In genomic region chr2:183123117-183123958, GRCh38 we compare ENCODE assay signal across 8 cellular contexts. TPM values are rescaled to one million over a fixed set of nuclear protein-coding genes. Genes with fewer than 3 reads are reported as not detected.
A peak's percentile ranks its signal among the peaks of the same experiment; 100 is the strongest.
DNase-seq lines count a peak whose midpoint lies in the region; TF ChIP-seq lines count a peak whose summit lies in the region.

No MANE protein-coding gene starts in this region.

- H3K4me1 ChIP-seq in iPS-20b (ENCODE audit: insufficient read depth, low read length) = peaks cover 7% of the 10 kb centered on the region
- peaks cover 11 to 33% (median 21%) of the 10 kb centered on the region in 4 donors for H3K4me1 ChIP-seq in stomach

- POLR2A ChIA-PET in activated CD4-positive, alpha-beta T cell treated with anti-CD3 and anti-CD28 coated beads, Interleukin-2, amount 10 ng/mL, durations not matched to agents 7 days and 5 days (lab: Charles Lee) = no interaction called here

- H3K27ac ChIP-seq in iPS-20b (ENCODE audit: low read length) (peak overlapping the region; percentile 63), stomach (peak overlapping the region in 4 of 5 donors; percentile 83 to 92 (median 91))

- H3K9me3 Mint-ChIP-seq in activated CD4-positive, alpha-beta T cell treated with anti-CD3 and anti-CD28 coated beads, Interleukin-2, amount 10 ng/mL, durations not matched to agents 7 days and 5 days = no peaks in the 10 kb centered on the region
- no peaks in the 10 kb centered on the region for H3K9me3 Mint-ChIP-seq in activated naive CD8-positive, alpha-beta T cell (ENCODE audit: low read depth)

- intact Hi-C loops in stomach (cut with DNase I; ENCODE audit: low total_unique reads) = no loop called here

- TF ChIP-seq EP300 in stomach (IDR thresholded peaks at IDR 0.05) = no peak

- H3K9me3 ChIP-seq in iPS-20b (ENCODE audit: insufficient read depth, low read depth, low read length) = no peaks in the 10 kb centered on the region
- H3K9me3 ChIP-seq in stomach = no peaks in the 10 kb centered on the region

- DNase-seq in activated CD4-positive, alpha-beta T cell treated with anti-CD3 and anti-CD28 coated beads, Interleukin-2, amount 10 ng/mL, durations not matched to agents 7 days and 5 days = no peak
- no peak for DNase-seq in activated CD4-positive, alpha-beta T cell treated with anti-CD3 and anti-CD28 coated beads for 4 hours
- DNase-seq in stomach (no peak), SK-N-DZ (ENCODE audit: low spot score) (no peak), retina (no peak), LoVo (ENCODE audit: low spot score) (no peak)

- H3K4me3 ChIP-seq in iPS-20b (ENCODE audit: low read length) (peak overlapping the region; percentile 89), stomach (peak overlapping the region; percentile 71 to 97 (median 86))

- H3K36me3 ChIP-seq in iPS-20b (ENCODE audit: insufficient read depth, low read depth, low read length) = peaks cover 3% of the 10 kb centered on the region
- peaks cover 0 to 1% (median 0%) of the 10 kb centered on the region in 4 donors for H3K36me3 ChIP-seq in stomach

- H3K4me3 Mint-ChIP-seq in activated CD4-positive, alpha-beta T cell treated with anti-CD3 and anti-CD28 coated beads, Interleukin-2, amount 10 ng/mL, durations not matched to agents 7 days and 5 days = peak overlapping the region; percentile 96
- H3K4me3 Mint-ChIP-seq in activated naive CD8-positive, alpha-beta T cell = peak overlapping the region; percentile 97

- H3K27me3 ChIP-seq in iPS-20b (ENCODE audit: insufficient read depth, low read length) (no peaks in the 10 kb centered on the region), stomach (no peaks in the 10 kb centered on the region)

- H3K27ac Mint-ChIP-seq in activated CD4-positive, alpha-beta T cell treated with anti-CD3 and anti-CD28 coated beads, Interleukin-2, amount 10 ng/mL, durations not matched to agents 7 days and 5 days = peak overlapping the region; percentile 97
- peak overlapping the region; percentile 99 for H3K27ac Mint-ChIP-seq in activated naive CD8-positive, alpha-beta T cell

- H3K36me3 Mint-ChIP-seq in activated CD4-positive, alpha-beta T cell treated with anti-CD3 and anti-CD28 coated beads, Interleukin-2, amount 10 ng/mL, durations not matched to agents 7 days and 5 days (ENCODE audit: low read depth) = peaks cover 2% of the 10 kb centered on the region
- peaks cover 3% of the 10 kb centered on the region for H3K36me3 Mint-ChIP-seq in activated naive CD8-positive, alpha-beta T cell

- TF ChIP-seq POLR2A in stomach (IDR thresholded peaks at IDR 0.05) = no peak

- peaks cover 32% of the 10 kb centered on the region for H3K4me1 Mint-ChIP-seq in activated CD4-positive, alpha-beta T cell treated with anti-CD3 and anti-CD28 coated beads, Interleukin-2, amount 10 ng/mL, durations not matched to agents 7 days and 5 days
- peaks cover 31% of the 10 kb centered on the region for H3K4me1 Mint-ChIP-seq in activated naive CD8-positive, alpha-beta T cell (ENCODE audit: low read depth)

- TF ChIP-seq CTCF in stomach (IDR thresholded peaks at IDR 0.05) = no peak

- peak overlapping the region; percentile 94 for H3K9ac ChIP-seq in iPS-20b (ENCODE audit: low read depth, low read length)

- WGBS in stomach, 5 donors = 21 to 24% (median 22%) methylated on average over 17 of the region's 17 CpGs

- CTCF ChIA-PET in activated CD4-positive, alpha-beta T cell treated with anti-CD3 and anti-CD28 coated beads, Interleukin-2, amount 10 ng/mL, durations not matched to agents 7 days and 5 days (lab: Charles Lee) = interaction anchor here (0.6 to 0.8 kb wide), 2 partner anchors 9 to 1722 kb away, joined by 3 read pairs; no protein-coding TSS in a partner anchor

- H3K27me3 Mint-ChIP-seq in activated CD4-positive, alpha-beta T cell treated with anti-CD3 and anti-CD28 coated beads, Interleukin-2, amount 10 ng/mL, durations not matched to agents 7 days and 5 days = peaks cover 15% of the 10 kb centered on the region
- H3K27me3 Mint-ChIP-seq in activated naive CD8-positive, alpha-beta T cell = peaks cover 5% of the 10 kb centered on the region

RNA-seq across cellular contexts. Expression of gene NUP35, which starts 0.9 kb away (rescaled TPM):
- total RNA-seq in activated CD4-positive, alpha-beta T cell treated with anti-CD3 and anti-CD28 coated beads, Interleukin-2, amount 10 ng/mL, durations not matched to agents 7 days and 5 days = 10 to 100 TPM; 16.9 to 18.2 TPM
- total RNA-seq in stomach = 10 to 100 TPM in 4 of 5 donors, 1 to 10 TPM in 1; 1.4 to 59.5 (median 43.3) TPM
- polyA plus RNA-seq in stomach = 10 to 100 TPM in 2 of 3 donors, 1 to 10 TPM in 1; 8.0 to 11.3 (median 10.5) TPM
- 40.4 and 48.5 TPM in 2 replicates for polyA plus RNA-seq in SK-N-DZ (2014; cell fraction: cytosol; rRNA removed)
- 26.2 and 32.2 TPM in 2 replicates for polyA plus RNA-seq in SK-N-DZ (2014; cell fraction: nucleus; rRNA removed)

RNA-seq across cellular contexts. Expression of gene DUSP19, which starts 44.8 kb away (rescaled TPM):
- 1 to 10 TPM in 1 of 2 experiments, under 1 TPM in 1; 0.92 to 1.6 TPM for total RNA-seq in activated CD4-positive, alpha-beta T cell treated with anti-CD3 and anti-CD28 coated beads, Interleukin-2, amount 10 ng/mL, durations not matched to agents 7 days and 5 days
- 10 to 100 TPM in 1 of 5 donors, 1 to 10 TPM in 3, not detected in 1; 3.5 to 19.6 (median 4.9) TPM for total RNA-seq in stomach
- 1 to 10 TPM; 1.1 to 4.3 (median 1.7) TPM for polyA plus RNA-seq in stomach
- polyA plus RNA-seq in SK-N-DZ (2014; cell fraction: cytosol; rRNA removed) = 3.9 and 6.1 TPM in 2 replicates
- polyA plus RNA-seq in SK-N-DZ (2014; cell fraction: nucleus; rRNA removed) = 0.83 and 2.5 TPM in 2 replicates
